In the genomic region with DNA sequence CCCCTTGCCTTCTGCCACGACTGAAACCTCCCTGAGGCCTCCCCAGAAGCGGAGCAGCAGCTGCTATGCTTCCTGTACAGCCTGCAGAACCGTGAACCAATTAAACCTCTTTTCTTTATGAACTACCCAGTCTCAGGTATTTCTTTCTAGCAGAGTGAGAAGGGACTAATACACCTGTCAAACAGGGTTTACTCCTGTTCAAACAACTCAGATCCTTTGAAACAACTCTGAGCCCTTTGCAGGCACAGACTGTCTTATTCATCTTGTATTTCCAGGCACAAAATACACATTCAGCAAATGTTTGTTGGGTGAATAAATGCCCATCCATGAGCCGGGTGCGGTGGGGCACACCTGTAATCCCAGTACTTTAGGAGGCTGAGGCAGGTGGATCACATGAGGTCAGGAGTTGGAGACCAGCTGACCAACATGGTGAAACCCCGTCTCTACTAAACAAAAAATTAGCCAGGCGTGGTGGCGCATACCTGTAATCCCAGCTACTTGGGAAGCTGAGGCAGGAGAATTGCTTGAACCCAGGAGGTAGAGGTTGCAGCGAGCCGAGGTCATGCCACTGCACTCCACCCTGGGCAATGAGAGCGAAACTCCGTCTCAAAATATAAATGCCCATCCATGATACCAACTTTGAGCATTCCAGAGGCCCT, we compare ENCODE assay signal across 4 cellular contexts. TPM values are rescaled to one million over a fixed set of nuclear protein-coding genes. Genes with fewer than 3 reads are reported as not detected.
"Had no signal": no experiment of that assay in that cellular context is flagged by ENCODE, and none has a peak within 500 bp of the region (broad histone marks: within the 10 kb centered on the region; RNA-seq: fewer than 3 reads in every experiment).

No MANE protein-coding gene starts in this region.

RNA-seq across cellular contexts. Expression of gene FAM43B, which starts 55.5 kb away (rescaled TPM):
- total RNA-seq: activated CD4-positive, alpha-beta memory T cell treated with anti-CD3 and anti-CD28 coated beads, Interleukin-2, amount 10 ng/mL, durations not matched to agents 7 days and 5 days; activated T-helper 2 cell treated with anti-CD3 and anti-CD28 coated beads, Interferon-gamma antibody, Interleukin-2, Interleukin-4, amounts not matched to agents 10 μg/mL and 5 μg/mL and 100 μg/mL, durations not matched to agents 14 hours and 24 hours and 36 hours; naive thymus-derived CD4-positive, alpha-beta T cell; vagina had no signal
- polyA plus RNA-seq: naive thymus-derived CD4-positive, alpha-beta T cell had no signal
